In the genomic region with DNA sequence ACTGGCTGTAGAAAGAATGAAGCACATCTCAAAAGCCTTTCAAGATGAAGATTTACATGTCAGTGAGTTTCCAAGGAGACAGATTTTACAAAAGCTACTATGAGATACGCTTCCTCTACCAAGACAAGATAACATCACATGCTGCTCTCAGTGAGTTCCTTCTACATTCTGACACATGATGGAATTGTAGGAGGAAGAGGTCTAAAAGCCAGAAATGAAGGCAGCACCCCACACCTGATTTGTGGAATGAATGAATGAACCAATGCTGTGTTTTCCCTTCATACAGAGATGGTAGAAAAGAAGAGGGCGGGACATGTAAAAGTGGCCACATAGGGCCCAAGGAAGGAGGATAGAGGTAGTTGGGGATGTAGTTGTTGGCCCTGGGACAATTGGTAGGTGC, we compare ENCODE assay signal across 28 cellular contexts.
"Had no signal": no experiment of that assay in that cellular context is flagged by ENCODE, and none has a peak within 500 bp of the region (broad histone marks: within the 10 kb centered on the region; RNA-seq: fewer than 3 reads in every experiment).

No MANE protein-coding gene starts in this region.

- H3K4me2 ChIP-seq: neural progenitor cell had no signal

- H3K9ac ChIP-seq: neural progenitor cell, parathyroid adenoma had no signal

- H3K27me3 Mint-ChIP-seq: stimulated activated naive CD8-positive, alpha-beta T cell treated with anti-CD3 and anti-CD28 coated beads, Interleukin-15, Interleukin-2, amounts not matched to agents 100 ng/mL and 50 ng/mL, for 24 hours had no signal

- H3K4me3 Mint-ChIP-seq: naive B cell; naive thymus-derived CD8-positive, alpha-beta T cell; natural killer cell treated with Interleukin-12 subunit alpha and Interleukin-12 subunit beta and Interleukin-15 and Interleukin-18, amount 100 ng/mL, for 72 hours; nephron progenitor cell; neural progenitor cell; stimulated activated effector memory CD8-positive, alpha-beta T cell treated with anti-CD3 and anti-CD28 coated beads, Interleukin-12 subunit alpha, Interleukin-12 subunit beta, amount 100 ng/mL, for 72 hours; stimulated activated naive B cell treated with anti-CD40 and anti-IgM and Interleukin-4, amounts not matched to agents 10 μg/mL and 1 μg/mL and 100 μg/mL, for 72 hours; stimulated activated naive CD8-positive, alpha-beta T cell treated with anti-CD3 and anti-CD28 coated beads, Interleukin-15, Interleukin-2, amounts not matched to agents 100 ng/mL and 50 ng/mL, for 24 hours; type B pancreatic cell had no signal

- H3K27me3 ChIP-seq: ovary, right lobe of liver, sigmoid colon, testis, tibial artery, transverse colon, upper lobe of right lung, uterus had no signal

- H3K4me1 ChIP-seq: parathyroid adenoma, prostate gland, right lobe of liver, sigmoid colon, stomach, testis, tibial artery, transverse colon, upper lobe of right lung, uterus had no signal

- H2AFZ ChIP-seq: neural progenitor cell, parathyroid adenoma had no signal

- DNase-seq: naive B cell; naive thymus-derived CD8-positive, alpha-beta T cell; nephron progenitor cell; occipital lobe; ovary; right cardiac atrium; right lobe of liver; sigmoid colon; small intestine; stimulated activated CD4-positive, alpha-beta T cell treated with anti-CD3 and anti-CD28 coated beads, Interleukin-15, amount 100 ng/mL, for 24 hours; stimulated activated CD4-positive, alpha-beta T cell treated with anti-CD3 and anti-CD28 coated beads, Interleukin-2, amount 100 ng/mL, for 24 hours; stimulated activated CD4-positive, alpha-beta T cell treated with anti-CD3 and anti-CD28 coated beads, Interleukin-2, amount 100 ng/mL, for 48 hours; stimulated activated CD4-positive, alpha-beta T cell treated with anti-CD3 and anti-CD28 coated beads, Interleukin-4, amount 100 ng/mL, for 24 hours; stimulated activated naive B cell treated with anti-CD40 and anti-IgM and Interleukin-4, amounts not matched to agents 10 μg/mL and 1 μg/mL and 100 μg/mL, for 72 hours; stimulated activated naive CD4-positive, alpha-beta T cell treated with Interleukin-2 at 50 U/mL for 16 hours; stomach; testis; tibial artery; transverse colon; upper lobe of right lung; uterus had no signal

- H3K9me3 Mint-ChIP-seq: naive thymus-derived CD8-positive, alpha-beta T cell; nephron progenitor cell; neural progenitor cell; stimulated activated effector memory CD8-positive, alpha-beta T cell treated with anti-CD3 and anti-CD28 coated beads, Interleukin-12 subunit alpha, Interleukin-12 subunit beta, amount 100 ng/mL, for 72 hours; stimulated activated naive B cell treated with anti-CD40 and anti-IgM and Interleukin-4, amounts not matched to agents 10 μg/mL and 1 μg/mL and 100 μg/mL, for 72 hours; stimulated activated naive CD8-positive, alpha-beta T cell treated with anti-CD3 and anti-CD28 coated beads, Interleukin-15, Interleukin-2, amounts not matched to agents 100 ng/mL and 50 ng/mL, for 24 hours; type B pancreatic cell had no signal

- H3K9me3 ChIP-seq: ovary, prostate gland, right lobe of liver, sigmoid colon, stomach, testis, tibial artery, transverse colon, upper lobe of right lung, uterus had no signal

- H3K27ac Mint-ChIP-seq: naive B cell; naive thymus-derived CD8-positive, alpha-beta T cell; natural killer cell treated with Interleukin-12 subunit alpha and Interleukin-12 subunit beta and Interleukin-15 and Interleukin-18, amount 100 ng/mL, for 72 hours; nephron progenitor cell; neural progenitor cell; stimulated activated effector memory CD8-positive, alpha-beta T cell treated with anti-CD3 and anti-CD28 coated beads, Interleukin-12 subunit alpha, Interleukin-12 subunit beta, amount 100 ng/mL, for 72 hours; stimulated activated naive B cell treated with anti-CD40 and anti-IgM and Interleukin-4, amounts not matched to agents 10 μg/mL and 1 μg/mL and 100 μg/mL, for 72 hours; stimulated activated naive CD8-positive, alpha-beta T cell treated with anti-CD3 and anti-CD28 coated beads, Interleukin-15, Interleukin-2, amounts not matched to agents 100 ng/mL and 50 ng/mL, for 24 hours; type B pancreatic cell had no signal

- H3K27ac ChIP-seq: neural progenitor cell, ovary, parathyroid adenoma, prostate gland, right lobe of liver, sigmoid colon, stomach, testis, tibial artery, transverse colon, upper lobe of right lung, uterus had no signal

- H3K4me3 ChIP-seq: neural progenitor cell, ovary, prostate gland, right lobe of liver, sigmoid colon, stomach, testis, tibial artery, transverse colon, upper lobe of right lung, uterus had no signal

- H3K4me1 Mint-ChIP-seq: naive B cell; naive thymus-derived CD8-positive, alpha-beta T cell; nephron progenitor cell; neural progenitor cell; stimulated activated effector memory CD8-positive, alpha-beta T cell treated with anti-CD3 and anti-CD28 coated beads, Interleukin-12 subunit alpha, Interleukin-12 subunit beta, amount 100 ng/mL, for 72 hours; stimulated activated naive B cell treated with anti-CD40 and anti-IgM and Interleukin-4, amounts not matched to agents 10 μg/mL and 1 μg/mL and 100 μg/mL, for 72 hours had no signal

- H3K36me3 Mint-ChIP-seq: naive B cell; naive thymus-derived CD8-positive, alpha-beta T cell; natural killer cell treated with Interleukin-12 subunit alpha and Interleukin-12 subunit beta and Interleukin-15 and Interleukin-18, amount 100 ng/mL, for 72 hours; neural progenitor cell; stimulated activated effector memory CD8-positive, alpha-beta T cell treated with anti-CD3 and anti-CD28 coated beads, Interleukin-12 subunit alpha, Interleukin-12 subunit beta, amount 100 ng/mL, for 72 hours; stimulated activated naive B cell treated with anti-CD40 and anti-IgM and Interleukin-4, amounts not matched to agents 10 μg/mL and 1 μg/mL and 100 μg/mL, for 72 hours; type B pancreatic cell had no signal

- H3K36me3 ChIP-seq: neural progenitor cell, ovary, prostate gland, right lobe of liver, sigmoid colon, stomach, tibial artery, transverse colon, upper lobe of right lung, uterus had no signal
